20 cellular contexts compared by ENCODE assay signal in the genomic region with DNA sequence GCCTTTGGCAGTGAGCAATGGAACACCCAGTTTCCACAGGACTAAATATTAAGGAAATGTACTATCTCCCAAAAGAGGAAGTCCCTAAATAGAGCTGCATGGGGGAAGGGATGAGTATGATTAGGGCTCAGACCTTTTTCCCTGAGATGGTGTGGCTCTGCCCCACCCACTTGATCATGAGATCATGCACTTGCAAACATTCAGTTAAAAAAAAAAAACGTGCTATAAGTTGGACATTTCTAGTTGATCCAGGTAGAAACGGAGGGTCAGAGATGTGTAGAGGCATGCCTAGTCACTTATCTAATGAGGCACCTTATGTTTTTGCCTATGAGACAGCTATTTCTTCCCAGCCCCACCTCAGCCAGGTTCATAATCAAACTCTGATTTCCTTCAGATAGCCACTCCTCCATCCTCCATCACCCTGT. TPM values are rescaled to one million over a fixed set of nuclear protein-coding genes. Genes with fewer than 3 reads are reported as not detected.
A peak's percentile ranks its signal among the peaks of the same experiment; 100 is the strongest.
DNase-seq lines count a peak whose midpoint lies in the region; ATAC-seq, FAIRE-seq and TF ChIP-seq lines count a peak whose summit lies in the region.
"Had no signal": no experiment of that assay in that cellular context is flagged by ENCODE, and none has a peak within 500 bp of the region (broad histone marks: within the 10 kb centered on the region; RNA-seq: fewer than 3 reads in every experiment).

No MANE protein-coding gene starts in this region.

- TF ChIP-seq CTCF in right lobe of liver (IDR thresholded peaks at IDR 0.05) = no peak
- no peak for TF ChIP-seq CTCF in HepG2 (CRISPR knock-in tag; IDR thresholded peaks at IDR 0.05)
- no peak for TF ChIP-seq CTCF in RWPE1 (conservative IDR thresholded peaks at IDR 0.05; ENCODE audit: low read depth)

- no TSS peak for BruUV-seq in HepG2 (replicated peaks; lab: Mats Ljungman, UMichigan)

- CTCF ChIA-PET in HepG2 (lab: Yijun Ruan, JAX; ENCODE audit: low intra/inter-chr PET ratio, low total read pairs) (no interaction called here), RWPE1 (lab: Yijun Ruan, JAX) (no interaction called here)

- intact Hi-C loops in right lobe of liver (cut with DNase I) (no loop called here), HepG2 (cut with micrococcal nuclease; ENCODE audit: unreplicated experiment) (no loop called here)

- H3K9ac ChIP-seq in HepG2 (ENCODE audit: insufficient read depth, low read depth, low read length) = no peak overlapping the region

- TF ChIP-seq EP300 in HepG2 (IDR thresholded peaks at IDR 0.05; ENCODE audit: low read depth in 2 of 2, low read length in 2 of 2) (no peak), HepG2 (CRISPR knock-in tag; IDR thresholded peaks at IDR 0.05; ENCODE audit: borderline replicate concordance) (no peak)

- H3K36me3 ChIP-seq in right lobe of liver = no peaks in the 10 kb centered on the region
- H3K36me3 ChIP-seq in HepG2 (replicated peaks in 1 of 2; ENCODE audit: control insufficient read depth in 1 of 2, insufficient read depth in 2 of 2, low read length in 2 of 2) = no peaks in the 10 kb centered on the region
- H3K36me3 ChIP-seq: ascending aorta, gastrocnemius medialis, uterus had no signal

- H3K4me1 ChIP-seq in right lobe of liver (no peaks in the 10 kb centered on the region), HepG2 (ENCODE audit: insufficient read depth, low read length) (no peaks in the 10 kb centered on the region)
- H3K4me1 ChIP-seq: ascending aorta, gastrocnemius medialis, uterus had no signal

- H4K20me1 ChIP-seq in HepG2 (ENCODE audit: insufficient read depth, low read length) = no peaks in the 10 kb centered on the region

- H3K4me2 ChIP-seq in HepG2 (ENCODE audit: low read depth, low read length) = no peak overlapping the region

- TF ChIP-seq POLR2A in right lobe of liver (IDR thresholded peaks at IDR 0.05) (no peak), HepG2 (IDR thresholded peaks at IDR 0.05; ENCODE audit: insufficient read depth in 1 of 2, low read depth in 2 of 2, low read length in 2 of 2) (no peak)

- no peak overlapping the region for H3K4me3 ChIP-seq in right lobe of liver
- H3K4me3 ChIP-seq in HepG2 (replicated peaks in 1 of 3; ENCODE audit: insufficient read depth in 1 of 3, low read depth in 2 of 3, low read length in 3 of 3) = no peak overlapping the region
- H3K4me3 ChIP-seq: ascending aorta, gastrocnemius medialis, uterus had no signal

- DNase-seq in right lobe of liver (no peak), HepG2 (ENCODE audit: low spot score) (no peak), RWPE1 (ENCODE audit: low spot score) (peak; percentile 18), epithelial cell of prostate (ENCODE audit: low read depth, low spot score) (peak; percentile 16), NCI-H1417 (lab: John Stamatoyannopoulos, UW) (no peak), dermis blood vessel endothelial cell (no peak)
- DNase-seq in NK-92 treated with Interleukin-12 subunit alpha and Interleukin-12 subunit beta, amount 100 ng/mL, for 24 hours (lab: John Stamatoyannopoulos, UW) = no peak
- no peak for DNase-seq in stimulated activated CD4-positive, alpha-beta T cell treated with anti-CD3 and anti-CD28 coated beads, Interleukin-12 subunit alpha, Interleukin-12 subunit beta, amount 100 ng/mL, for 4 hours
- DNase-seq: ACHN; activated CD4-positive, alpha-beta T cell treated with anti-CD3 and anti-CD28 coated beads for 4 hours; activated CD8-positive, alpha-beta memory T cell treated with anti-CD3 and anti-CD28 coated beads, Interleukin-2, amount 50 U/mL, for 4 hours; activated naive CD4-positive, alpha-beta T cell treated with anti-CD3 and anti-CD28 coated beads for 36 hours; Caco-2; gastrocnemius medialis; NCI-H2029 treated with DMSO at 0.1 percent for 48 hours; NCI-H526 treated with DMSO at 0.1 percent for 48 hours; stimulated activated naive CD8-positive, alpha-beta T cell treated with anti-CD3 and anti-CD28 coated beads, Interleukin-15, amount 100 ng/mL, for 72 hours; T-helper 2 cell; uterus had no signal

- H3K27ac ChIP-seq in right lobe of liver (no peak overlapping the region), HepG2 (ENCODE audit: extremely low read length, insufficient read depth, low read length) (no peak overlapping the region), RWPE1 (no peak overlapping the region), epithelial cell of prostate (peak overlapping the region; percentile 46)
- H3K27ac ChIP-seq: ascending aorta, gastrocnemius medialis, uterus had no signal

- POLR2A ChIA-PET in HepG2 (lab: Yijun Ruan, JAX) (no interaction called here), RWPE1 (lab: Yijun Ruan, JAX; ENCODE audit: low non-redundant PET) (no interaction called here)

- H3K27me3 ChIP-seq in right lobe of liver (no peaks in the 10 kb centered on the region), HepG2 (ENCODE audit: control insufficient read depth in 1 of 2, insufficient read depth in 2 of 2, low read length in 2 of 2) (no peaks in the 10 kb centered on the region)
- H3K27me3 ChIP-seq: ascending aorta, gastrocnemius medialis, uterus had no signal

- in situ Hi-C loops in HepG2 (cut with HindIII; ENCODE audit: extremely low pct_ligation_motif_present, low pct_unique_long_range_greater_than_20kb) = no loop called here

- FAIRE-seq in HepG2 (lab: Jason Lieb, UNC) = no peak

- H2AFZ ChIP-seq in HepG2 (ENCODE audit: low read length) = no peak overlapping the region

- ATAC-seq in right lobe of liver = peak; percentile 51 to 75 (median 62)
- ATAC-seq in HepG2 = no peak
- ATAC-seq: stimulated activated naive CD8-positive, alpha-beta T cell treated with anti-CD3 and anti-CD28 coated beads, Interleukin-15, amount 100 ng/mL, for 72 hours had no signal

- WGBS in right lobe of liver (ENCODE audit: insufficient coverage, low coverage, low lambda C conversion rate, missing lambda C conversion rate) = 40% methylated on average over 2 of the region's 2 CpGs
- 34% methylated on average over 2 of the region's 2 CpGs for WGBS in HepG2 (ENCODE audit: low lambda C conversion rate)

- no peaks in the 10 kb centered on the region for H3K79me2 ChIP-seq in HepG2 (ENCODE audit: insufficient read depth, low read length)

- no peaks in the 10 kb centered on the region for H3K9me3 ChIP-seq in right lobe of liver
- no peaks in the 10 kb centered on the region for H3K9me3 ChIP-seq in HepG2 (ENCODE audit: low read length)
- H3K9me3 ChIP-seq: ascending aorta, Caco-2, gastrocnemius medialis, uterus had no signal

- TF ChIP-seq RAD21 in HepG2 (CRISPR knock-in tag; IDR thresholded peaks at IDR 0.05) = no peak

TF ChIP-seq in HepG2, 621 proteins besides CTCF, POLR2A, EP300 and RAD21 (continues in another document):
- TF ChIP-seq THYN1 (CRISPR knock-in tag; IDR thresholded peaks at IDR 0.05; ENCODE audit: borderline replicate concordance, low read depth) (no peak), ZNF780A (CRISPR knock-in tag; IDR thresholded peaks at IDR 0.05) (no peak)
- TF ChIP-seq, protein P1, sequence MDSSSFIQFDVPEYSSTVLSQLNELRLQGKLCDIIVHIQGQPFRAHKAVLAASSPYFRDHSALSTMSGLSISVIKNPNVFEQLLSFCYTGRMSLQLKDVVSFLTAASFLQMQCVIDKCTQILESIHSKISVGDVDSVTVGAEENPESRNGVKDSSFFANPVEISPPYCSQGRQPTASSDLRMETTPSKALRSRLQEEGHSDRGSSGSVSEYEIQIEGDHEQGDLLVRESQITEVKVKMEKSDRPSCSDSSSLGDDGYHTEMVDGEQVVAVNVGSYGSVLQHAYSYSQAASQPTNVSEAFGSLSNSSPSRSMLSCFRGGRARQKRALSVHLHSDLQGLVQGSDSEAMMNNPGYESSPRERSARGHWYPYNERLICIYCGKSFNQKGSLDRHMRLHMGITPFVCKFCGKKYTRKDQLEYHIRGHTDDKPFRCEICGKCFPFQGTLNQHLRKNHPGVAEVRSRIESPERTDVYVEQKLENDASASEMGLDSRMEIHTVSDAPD (CRISPR knock-in tag; IDR thresholded peaks at IDR 0.05) = no peak
- TF ChIP-seq, protein P2, sequence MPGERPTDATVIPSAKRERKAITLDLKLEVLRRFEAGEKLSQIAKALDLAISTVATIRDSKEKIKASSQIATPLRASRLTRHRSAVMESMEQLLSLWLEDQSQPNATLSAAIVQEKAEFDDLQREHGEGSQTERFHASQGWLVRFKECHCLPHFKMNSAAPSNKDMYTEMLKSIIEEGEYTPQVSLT (CRISPR knock-in tag; IDR thresholded peaks at IDR 0.05; ENCODE audit: borderline replicate concordance, low read depth) = no peak

RNA-seq across cellular contexts. Expression of gene SSR3, which starts 24.5 kb away (rescaled TPM):
- total RNA-seq in right lobe of liver = 100 to 1,000 TPM in 5 of 6 experiments, 10 to 100 TPM in 1; 73.6 to 168 (median 118) TPM
- total RNA-seq in HepG2 (2016; rRNA removed; fragmentation: Illumina TruSeq; extraction: Trizol) = 268 and 325 TPM in 2 replicates
- 126 and 142 TPM in 2 replicates for total RNA-seq in HepG2 (2016; cell fraction: cytosol; rRNA removed; fragmentation: Illumina TruSeq; extraction: Trizol; ENCODE audit: low read depth)
- 268 and 325 TPM in 2 replicates for total RNA-seq in HepG2 (2016; cell fraction: insoluble cytoplasmic fraction; rRNA removed; fragmentation: Illumina TruSeq; extraction: Trizol)
- total RNA-seq in HepG2 (2016; cell fraction: membrane; rRNA removed; fragmentation: Illumina TruSeq; extraction: Trizol) = 216 and 243 TPM in 2 replicates
- 248 and 272 TPM in 2 replicates for total RNA-seq in HepG2 (2016; cell fraction: nucleus; rRNA removed; fragmentation: Illumina TruSeq; extraction: Trizol)
- 202 and 229 TPM in 2 replicates for polyA plus RNA-seq in HepG2 (2011; rRNA removed)
- 132 and 137 TPM in 2 replicates for polyA plus RNA-seq in HepG2 (2011; cell fraction: cytosol; rRNA removed)
- polyA plus RNA-seq in HepG2 (2011; cell fraction: nucleus; rRNA removed) = 32.0 and 34.3 TPM in 2 replicates
- 207 and 230 TPM in 2 replicates for polyA plus RNA-seq in HepG2 (2012)
- polyA plus RNA-seq in HepG2 (2016; cell fraction: cytosol; fragmentation: Illumina TruSeq; extraction: Trizol; ENCODE audit: low read depth) = 127 and 140 TPM in 2 replicates
- 171 and 180 TPM in 2 replicates for polyA plus RNA-seq in HepG2 (2016; cell fraction: insoluble cytoplasmic fraction; fragmentation: Illumina TruSeq; extraction: Trizol; ENCODE audit: low read depth)
- polyA plus RNA-seq in HepG2 (2016; cell fraction: membrane; fragmentation: Illumina TruSeq; extraction: Trizol; ENCODE audit: low read depth) = 172 and 176 TPM in 2 replicates
- 261 and 267 TPM in 2 replicates for polyA plus RNA-seq in HepG2 (2016; cell fraction: nucleus; fragmentation: Illumina TruSeq; extraction: Trizol; ENCODE audit: insufficient read depth, low read depth)
- 489 and 620 TPM in 2 replicates for polyA minus RNA-seq in HepG2 (2011; rRNA and poly(A)+ RNA removed; ENCODE audit: low replicate concordance)
- 126 and 129 TPM in 2 replicates for polyA minus RNA-seq in HepG2 (2011; cell fraction: cytosol; rRNA and poly(A)+ RNA removed)
- 155 and 165 TPM in 2 replicates for polyA minus RNA-seq in HepG2 (2011; cell fraction: nucleus; rRNA and poly(A)+ RNA removed)
- 290 and 364 TPM in 2 replicates for total RNA-seq in dermis blood vessel endothelial cell

Comparison
In these comparisons a context has a peak if more than half of its experiments do, and no peak if none do; other contexts are left out.
1. DNase-seq: peak in RWPE1 (single experiment) and epithelial cell of prostate (single experiment); none in right lobe of liver (0 of 3), HepG2 (single experiment), NK-92 treated with Interleukin-12 subunit alpha and Interleukin-12 subunit beta, amount 100 ng/mL, for 24 hours (single experiment), NCI-H1417 (0 of 3), stimulated activated CD4-positive, alpha-beta T cell treated with anti-CD3 and anti-CD28 coated beads, Interleukin-12 subunit alpha, Interleukin-12 subunit beta, amount 100 ng/mL, for 4 hours (single experiment) and dermis blood vessel endothelial cell (single experiment).